Comparison of ENCODE assay signal across 20 cellular contexts in the genomic region with DNA sequence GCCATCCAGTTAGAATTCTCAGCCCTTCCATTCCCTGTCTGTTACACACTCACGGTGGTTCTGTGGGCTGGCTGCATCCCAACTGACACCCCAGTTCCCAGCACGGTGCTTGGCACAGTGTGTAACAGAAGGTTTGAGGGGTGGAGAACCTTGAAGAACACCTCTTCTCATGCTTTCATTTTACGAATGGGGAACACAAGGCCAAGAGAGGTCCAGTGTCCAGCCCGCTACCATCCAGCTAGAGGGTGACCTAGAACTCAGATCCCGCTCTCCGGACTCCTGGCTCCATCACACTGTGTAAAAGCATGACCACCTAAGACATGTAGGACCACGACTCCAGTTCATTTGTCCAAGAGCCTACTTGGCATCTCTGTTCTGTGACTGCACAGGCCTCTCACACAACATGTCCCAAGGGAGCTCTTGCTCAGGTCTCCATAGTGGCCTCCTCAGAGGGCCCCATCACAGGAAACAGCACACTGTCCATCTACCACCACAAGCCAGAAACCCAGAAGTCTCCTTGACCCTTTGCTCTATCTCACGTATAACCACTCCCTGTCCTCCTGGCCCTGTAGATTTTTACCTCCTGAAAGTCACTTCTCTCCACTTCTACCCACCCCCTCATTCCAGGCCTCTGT. TPM values are rescaled to one million over a fixed set of nuclear protein-coding genes. Genes with fewer than 3 reads are reported as not detected.
A peak's percentile ranks its signal among the peaks of the same experiment; 100 is the strongest.
DNase-seq lines count a peak whose midpoint lies in the region; ATAC-seq, FAIRE-seq and TF ChIP-seq lines count a peak whose summit lies in the region.
"Had no signal": no experiment of that assay in that cellular context is flagged by ENCODE, and none has a peak within 500 bp of the region (broad histone marks: within the 10 kb centered on the region; RNA-seq: fewer than 3 reads in every experiment).

No MANE protein-coding gene starts in this region.

- WGBS in H9 (ENCODE audit: extremely low coverage, insufficient read length, low lambda C conversion rate), result no CpG with 5 or more reads among the region's 8 CpGs
- WGBS in K562 (ENCODE audit: insufficient coverage, low coverage, missing lambda C conversion rate), result 6% methylated on average over 8 of the region's 8 CpGs
- WGBS in neuronal stem cell (ENCODE audit: extremely low coverage in 2 of 2, insufficient read length in 2 of 2, insufficient replicate concordance in 1 of 2), 2 donors, result no CpG with 5 or more reads among the region's 8 CpGs
- WGBS in psoas muscle, 3 donors, result 90 to 98% (median 90%) methylated on average over 8 of the region's 8 CpGs

- CTCF ChIA-PET in K562 (lab: Yijun Ruan, JAX; ENCODE audit: low intra/inter-chr PET ratio), result no interaction called here

- no peak overlapping the region for H2BK5ac ChIP-seq in H9 (ENCODE audit: insufficient read length, low read length)
- no peak overlapping the region for H2BK5ac ChIP-seq in neuronal stem cell (ENCODE audit: low read length)

- H4K5ac ChIP-seq in H9 (ENCODE audit: insufficient read length, low read depth, low read length), result no peak overlapping the region

- peak; percentile 4 for DNase-seq in H9
- no peak for DNase-seq in K562 (ENCODE audit: extremely low read depth in 1 of 4, low spot score in 3 of 4)
- DNase-seq in neuronal stem cell (ENCODE audit: low spot score), result no peak
- DNase-seq in upper lobe of right lung, result peak; percentile 37
- DNase-seq in NCI-H774 (lab: John Stamatoyannopoulos, UW), result no peak
- no peak for DNase-seq in psoas muscle
- DNase-seq: AML-193, C1 segment of cervical spinal cord, DND-41, MG63, NCI-H1417, NCI-H1694 treated with DMSO at 0.1 percent for 48 hours, NCI-H2081 treated with DMSO at 0.1 percent for 48 hours, NCI-H2171 treated with DMSO at 0.1 percent for 48 hours, NCI-H524 treated with DMSO at 0.1 percent for 48 hours, OCI-M1 had no signal

- intact Hi-C loops in K562 (cut with micrococcal nuclease) (no loop called here), upper lobe of right lung (cut with DNase I) (loop anchor here (10.0 kb wide), 1 partner anchor 311 kb away; no protein-coding TSS in a partner anchor), psoas muscle (cut with DNase I) (loop anchor here (2.0 to 5.0 kb wide), 3 partner anchors 177 to 318 kb away; no protein-coding TSS in a partner anchor)

- H3K18ac ChIP-seq in H9 (ENCODE audit: insufficient read length, low read depth, low read length) (no peak overlapping the region), neuronal stem cell (ENCODE audit: low read length) (no peak overlapping the region)

- no TSS peak for BruUV-seq in K562 (replicated peaks; lab: Mats Ljungman, UMichigan)

- no peak overlapping the region; a peak in 1 of 7 replicates for H3K27ac Mint-ChIP-seq in H9
- H3K27ac Mint-ChIP-seq: CD8-positive, alpha-beta T cell had no signal

- peak; percentile 19 for FAIRE-seq in K562 (lab: Jason Lieb, UNC)
- FAIRE-seq: GM12878 had no signal

- ATAC-seq in K562 (no peak), upper lobe of right lung (no peak), GM18505 (IDR thresholded peaks at IDR 0.05; ENCODE audit: unreplicated experiment) (no peak), psoas muscle (no peak)
- ATAC-seq: CD8-positive, alpha-beta T cell; GM12878; Right ventricle myocardium inferior had no signal

- no peak for TF ChIP-seq EP300 in K562 (IDR thresholded peaks at IDR 0.05; ENCODE audit: low read length)

- H4K91ac ChIP-seq in H9 (ENCODE audit: insufficient read length, low read depth, low read length) (no peak overlapping the region), neuronal stem cell (ENCODE audit: low read depth, low read length, poor library complexity) (no peak overlapping the region)

- H2BK15ac ChIP-seq in H9 (ENCODE audit: low read depth, low read length), result no peak overlapping the region
- peak overlapping the region; percentile 50 for H2BK15ac ChIP-seq in neuronal stem cell (ENCODE audit: low read length)

- H4K8ac ChIP-seq in H9 (replicated peaks; ENCODE audit: insufficient read length, low read depth, low read length) (no peak overlapping the region), neuronal stem cell (ENCODE audit: low read depth, low read length) (no peak overlapping the region)

- TF ChIP-seq CTCF in H9 (conservative IDR thresholded peaks at IDR 0.05) (no peak), K562 (IDR thresholded peaks at IDR 0.05 in 2 of 3, conservative IDR thresholded peaks at IDR 0.05 in 1 of 3; ENCODE audit: insufficient read depth in 2 of 3, low read depth in 1 of 3, low read length in 3 of 3) (no peak), upper lobe of right lung (IDR thresholded peaks at IDR 0.05) (no peak), psoas muscle (IDR thresholded peaks at IDR 0.05) (no peak)

- H3T11ph ChIP-seq in H9 (ENCODE audit: low read length), result no peak overlapping the region

- peaks cover 0 to 1% (median 0%) of the 10 kb centered on the region in 3 experiments; a peak in 1 of 7 replicates for H3K36me3 Mint-ChIP-seq in H9 (ENCODE audit: insufficient read depth in 1 of 3, low read depth in 3 of 3)
- H3K36me3 Mint-ChIP-seq: CD8-positive, alpha-beta T cell had no signal

- TF ChIP-seq POLR2A in K562 (conservative IDR thresholded peaks at IDR 0.05), result no peak
- TF ChIP-seq POLR2A in GM18505 (IDR thresholded peaks at IDR 0.05; ENCODE audit: borderline replicate concordance, extremely low read depth, insufficient read depth, insufficient read length), result no peak

- H3K9ac ChIP-seq in H9 (ENCODE audit: extremely low read depth, insufficient read length, low read length) (no peak overlapping the region), K562 (ENCODE audit: insufficient read depth in 1 of 2, low read depth in 2 of 2, low read length in 2 of 2) (no peak overlapping the region), neuronal stem cell (ENCODE audit: low read depth, low read length, poor library complexity) (no peak overlapping the region)

- H3K4me3 ChIP-seq in K562, result no peak overlapping the region
- H3K4me3 ChIP-seq in neuronal stem cell (ENCODE audit: low read length in 2 of 2), result no peak overlapping the region
- H3K4me3 ChIP-seq in upper lobe of right lung, result no peak overlapping the region
- H3K4me3 ChIP-seq in psoas muscle, result no peak overlapping the region
- H3K4me3 ChIP-seq: GM12878, MG63 had no signal

- H3K4me1 ChIP-seq in H9 (ENCODE audit: insufficient read depth, low read length) (no peaks in the 10 kb centered on the region; the same call in 1 of the 2 replicates), K562 (replicated peaks in 1 of 2; ENCODE audit: control insufficient read depth in 2 of 2, insufficient read depth in 2 of 2, low read length in 2 of 2) (peaks cover 0 to 24% of the 10 kb centered on the region in 2 experiments; a peak in 2 of 5 replicates), neuronal stem cell (ENCODE audit: control insufficient read depth in 2 of 2, insufficient read depth in 1 of 2, low read depth in 1 of 2, low read length in 2 of 2) (peaks cover 0 to 12% of the 10 kb centered on the region in 2 donors), upper lobe of right lung (peaks cover 10% of the 10 kb centered on the region), psoas muscle (peaks cover 11% of the 10 kb centered on the region)

- H3K4ac ChIP-seq in H9 (ENCODE audit: low read depth, low read length) (no peak overlapping the region), neuronal stem cell (ENCODE audit: low read length) (no peak overlapping the region)

- H3K4me2 ChIP-seq in H9 (ENCODE audit: insufficient read depth, insufficient read length, low read length) (no peak overlapping the region), K562 (ENCODE audit: insufficient read depth, low read length) (no peak overlapping the region), neuronal stem cell (ENCODE audit: insufficient read depth, low read length, poor library complexity, severe bottlenecking) (no peak overlapping the region)

- H3K79me1 ChIP-seq in H9 (ENCODE audit: insufficient read depth, low read depth, low read length, poor library complexity, severe bottlenecking), result no peaks in the 10 kb centered on the region
- no peaks in the 10 kb centered on the region for H3K79me1 ChIP-seq in neuronal stem cell (ENCODE audit: low read depth, low read length)

- H3K79me2 ChIP-seq in H9 (ENCODE audit: insufficient read depth, low read length) (no peaks in the 10 kb centered on the region), K562 (ENCODE audit: control insufficient read depth, insufficient read depth, low read length) (no peaks in the 10 kb centered on the region)

- H3K36me3 ChIP-seq in K562 (ENCODE audit: control insufficient read depth, insufficient read depth, low read length) (no peaks in the 10 kb centered on the region), neuronal stem cell (replicated peaks in 1 of 2; ENCODE audit: control insufficient read depth in 2 of 2, insufficient read depth in 2 of 2, low read length in 2 of 2) (no peaks in the 10 kb centered on the region), upper lobe of right lung (no peaks in the 10 kb centered on the region), psoas muscle (ENCODE audit: insufficient read depth in 1 of 2, low read depth in 1 of 2) (no peaks in the 10 kb centered on the region)
- H3K36me3 ChIP-seq: MG63 had no signal

- H4K20me1 ChIP-seq in H9 (ENCODE audit: control insufficient read depth, insufficient read depth, insufficient read length), result no peaks in the 10 kb centered on the region
- peaks cover 17% of the 10 kb centered on the region for H4K20me1 ChIP-seq in K562 (replicated peaks; ENCODE audit: control insufficient read depth, insufficient read depth, low read length)

- H2BK20ac ChIP-seq in H9 (ENCODE audit: low read depth, low read length, poor library complexity, severe bottlenecking), result no peak overlapping the region

- POLR2A ChIA-PET in K562 (lab: Yijun Ruan, JAX), result interaction anchor here (0.6 kb wide), 1 partner anchor 206 kb away, joined by 3 read pairs; no protein-coding TSS in a partner anchor

- no peak for TF ChIP-seq RAD21 in K562 (CRISPR knock-in tag; conservative IDR thresholded peaks at IDR 0.05 in 1 of 2, IDR thresholded peaks at IDR 0.05 in 1 of 2)

- H3K56ac ChIP-seq in H9 (ENCODE audit: insufficient read length, low read depth, low read length), result no peak overlapping the region

- no peaks in the 10 kb centered on the region for H3K9me3 Mint-ChIP-seq in H9
- H3K9me3 Mint-ChIP-seq: CD8-positive, alpha-beta T cell had no signal

- H3K27me3 Mint-ChIP-seq in H9 (ENCODE audit: low read depth), result peaks cover 85% of the 10 kb centered on the region

- H3K9me3 ChIP-seq in H9 (ENCODE audit: control insufficient read depth, low read depth, low read length) (no peaks in the 10 kb centered on the region), K562 (replicated peaks; ENCODE audit: control insufficient read depth, insufficient read depth, low read depth, low read length) (no peaks in the 10 kb centered on the region), neuronal stem cell (replicated peaks in 1 of 2; ENCODE audit: control insufficient read depth in 2 of 2, insufficient read depth in 1 of 2, low read depth in 1 of 2, low read length in 2 of 2) (peaks cover 0 to 2% of the 10 kb centered on the region in 2 donors), upper lobe of right lung (no peaks in the 10 kb centered on the region), psoas muscle (no peaks in the 10 kb centered on the region)
- H3K9me3 ChIP-seq: MG63 had no signal

- H3K27ac ChIP-seq in H9 (ENCODE audit: insufficient read length, low read depth, low read length), result no peak overlapping the region
- no peak overlapping the region for H3K27ac ChIP-seq in K562 (ENCODE audit: extremely low read depth, low read depth, low read length)
- no peak overlapping the region for H3K27ac ChIP-seq in neuronal stem cell (replicated peaks; ENCODE audit: low read length)
- no peak overlapping the region for H3K27ac ChIP-seq in upper lobe of right lung
- no peak overlapping the region for H3K27ac ChIP-seq in psoas muscle

- no peaks in the 10 kb centered on the region for H3K9me1 ChIP-seq in K562 (ENCODE audit: control insufficient read depth, insufficient read depth, low read length)

- H2BK120ac ChIP-seq in H9 (ENCODE audit: low read depth, low read length, poor library complexity, severe bottlenecking) (no peak overlapping the region), neuronal stem cell (ENCODE audit: low read depth, low read length) (no peak overlapping the region)

- no peak overlapping the region for H2AFZ ChIP-seq in H9 (ENCODE audit: low read length)
- H2AFZ ChIP-seq in K562 (ENCODE audit: low read depth, low read length), result no peak overlapping the region
- no peak overlapping the region for H2AFZ ChIP-seq in neuronal stem cell (ENCODE audit: low read length)

- peaks cover 6% of the 10 kb centered on the region for H3K23me2 ChIP-seq in H9 (ENCODE audit: insufficient read length, low read depth, low read length, poor library complexity, severe bottlenecking)

- H2AK5ac ChIP-seq in H9 (ENCODE audit: insufficient read length, low read length), result no peak overlapping the region
- H2AK5ac ChIP-seq in neuronal stem cell (ENCODE audit: low read depth, low read length), result no peak overlapping the region

- H2BK12ac ChIP-seq in H9 (ENCODE audit: insufficient read length, low read depth, low read length), result no peak overlapping the region
- peak overlapping the region; percentile 36 for H2BK12ac ChIP-seq in neuronal stem cell (ENCODE audit: low read length)

- H3K27me3 ChIP-seq in H9 (ENCODE audit: insufficient read depth, low read length) (peaks cover 16% of the 10 kb centered on the region; the same call in 1 of the 2 replicates), K562 (ENCODE audit: control insufficient read depth in 2 of 2, insufficient read depth in 2 of 2, low read length in 2 of 2) (peaks cover 63 to 95% of the 10 kb centered on the region in 2 experiments), neuronal stem cell (ENCODE audit: control insufficient read depth in 3 of 3, insufficient read depth in 3 of 3, low read depth in 1 of 3, low read length in 3 of 3) (peaks cover 16 to 85% (median 20%) of the 10 kb centered on the region in 3 experiments), upper lobe of right lung (peaks cover 24% of the 10 kb centered on the region), psoas muscle (ENCODE audit: insufficient read depth in 3 of 3, low read length in 2 of 3) (peaks cover 0 to 45% (median 13%) of the 10 kb centered on the region in 3 donors)

- H3K4me1 Mint-ChIP-seq in H9, result peaks cover 15 to 23% of the 10 kb centered on the region in 2 experiments

- in situ Hi-C loops in K562 (cut with MboI), result no loop called here

- H3K23ac ChIP-seq in H9 (ENCODE audit: insufficient read length, low read depth, low read length) (no peak overlapping the region), neuronal stem cell (ENCODE audit: low read depth, low read length, poor library complexity) (peak overlapping the region; percentile 11)

- H3K14ac ChIP-seq in H9 (ENCODE audit: insufficient read depth, low read length) (no peak overlapping the region), neuronal stem cell (ENCODE audit: low read length) (no peak overlapping the region)

- no peak overlapping the region for H3K4me3 Mint-ChIP-seq in H9
- H3K4me3 Mint-ChIP-seq: CD8-positive, alpha-beta T cell had no signal

RNA-seq across cellular contexts. Expression of a gene that starts 2.8 kb away (rescaled TPM):
- total RNA-seq in H9 (2021) (1.1 and 2.1 TPM in 2 replicates), K562 (2014; rRNA removed) (0.29 and 0.45 TPM in 2 replicates), K562 (2014; rRNA removed; fragmentation: Illumina TruSeq; extraction: Trizol) (0.41 and 0.47 TPM in 2 replicates), K562 (2015; rRNA removed; fragmentation: Illumina TruSeq; extraction: Trizol) (0.18 and 0.34 TPM in 2 replicates), K562 (2021) (0.47 and 0.53 TPM in 2 replicates), upper lobe of right lung (10.9 TPM), psoas muscle (1 to 10 TPM; 1.9 to 3.8 (median 2.6) TPM)
- 0.32 and 1.6 TPM in 2 replicates for total RNA-seq in K562 (2011; cell fraction: chromatin; rRNA removed; ENCODE audit: low replicate concordance)
- 0.50 and 0.66 TPM in 2 replicates for total RNA-seq in K562 (2011; cell fraction: nucleolus; rRNA removed)
- total RNA-seq in K562 (2011; cell fraction: nucleoplasm; rRNA removed), result 0.22 and 0.84 TPM in 2 replicates
- polyA plus RNA-seq in K562 (2011; rRNA removed) (0.15 and 0.71 TPM in 2 replicates), K562 (2014; fragmentation: Illumina TruSeq; extraction: Trizol) (0.24 and 0.61 TPM in 2 replicates), K562 (2014; fragmentation: Nextera tagmentation; extraction: Ambion mirVana) (under 1 TPM; 0.34 to 0.36 TPM), K562 (2014; rRNA removed) (0.43 and 1.2 TPM in 2 replicates), psoas muscle (1 to 10 TPM in 2 of 3 donors, under 1 TPM in 1; 1.00 to 1.2 (median 1.0) TPM)
- polyA plus RNA-seq in K562 (2011; cell fraction: cytosol; rRNA removed), result 0.12 and 1.1 TPM in 2 replicates
- polyA plus RNA-seq in K562 (2011; cell fraction: nucleus; rRNA removed), result 0.67 and 3.2 TPM in 2 replicates
- 0.42 and 0.94 TPM in 2 replicates for polyA plus RNA-seq in K562 (2012)
- 0.42 TPM in 1 of 2 replicates, not detected in the other for polyA minus RNA-seq in K562 (2011; rRNA and poly(A)+ RNA removed)
- 0.95 TPM in 1 of 2 replicates, not detected in the other for polyA minus RNA-seq in K562 (2011; cell fraction: cytosol; rRNA and poly(A)+ RNA removed)
- polyA minus RNA-seq in K562 (2011; cell fraction: nucleus; rRNA and poly(A)+ RNA removed), result 0.44 and 0.54 TPM in 2 replicates
- 1.6 TPM for polyA plus RNA-seq in neuronal stem cell (2013, experiment 1 of 2)
- 1.8 TPM for polyA plus RNA-seq in neuronal stem cell (2013, experiment 2 of 2)

Comparison
In these comparisons a context has a peak if more than half of its experiments do, and no peak if none do; other contexts are left out.
1. DNase-seq: peak in H9 (single experiment) and upper lobe of right lung (single experiment); none in K562 (0 of 4), neuronal stem cell (single experiment), NCI-H774 (single experiment) and psoas muscle (0 of 2).